In the genomic region with DNA sequence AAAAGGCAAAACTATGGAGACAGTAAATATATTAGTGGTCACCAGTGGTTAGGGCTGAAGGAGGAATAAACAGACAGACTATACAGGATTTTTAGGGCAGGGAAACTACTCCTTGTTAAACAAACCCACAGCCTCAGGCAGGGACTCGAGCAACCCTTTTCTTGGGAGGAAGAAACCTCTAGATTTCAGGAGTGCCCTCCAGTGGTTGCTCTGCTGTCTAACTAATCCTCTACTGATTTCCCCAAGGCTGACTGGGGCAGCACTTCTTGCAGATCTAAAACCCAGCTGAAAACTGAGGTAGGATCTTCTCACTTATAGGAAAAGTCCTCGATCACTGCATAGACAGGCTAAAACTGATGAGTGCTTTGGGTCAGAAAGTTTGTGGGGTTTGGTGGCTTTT, we compare ENCODE assay signal across 13 cellular contexts.
DNase-seq lines count a peak whose midpoint lies in the region; ATAC-seq and TF ChIP-seq lines count a peak whose summit lies in the region.
"Had no signal": no experiment of that assay in that cellular context is flagged by ENCODE, and none has a peak within 500 bp of the region (broad histone marks: within the 10 kb centered on the region; RNA-seq: fewer than 3 reads in every experiment).

No MANE protein-coding gene starts in this region.

- ATAC-seq in RWPE2 (ENCODE audit: low read depth) (peak; percentile 55; the same call in 1 of the 3 replicates), GM18909 (IDR thresholded peaks at IDR 0.05; ENCODE audit: poor library complexity, unreplicated experiment) (no peak)
- ATAC-seq in CD4-positive, alpha-beta T cell (ENCODE audit: poor library complexity): no peak

- peak; percentile 37 for TF ChIP-seq CTCF in left ventricle myocardium inferior (IDR thresholded peaks at IDR 0.05; ENCODE audit: borderline replicate concordance)
- peak in 1 of 2 donors; percentile 25 for TF ChIP-seq CTCF in right atrium auricular region (IDR thresholded peaks at IDR 0.05)
- peak; percentile 36 for TF ChIP-seq CTCF in RWPE2 (IDR thresholded peaks at IDR 0.05; ENCODE audit: poor library complexity, severe bottlenecking)
- peak; percentile 36 for TF ChIP-seq CTCF in fibroblast of mammary gland (conservative IDR thresholded peaks at IDR 0.05; ENCODE audit: control insufficient read depth, insufficient read depth, low read depth, low read length)
- TF ChIP-seq CTCF in CD4-positive, alpha-beta T cell (IDR thresholded peaks at IDR 0.05): no peak

- H3K27ac Mint-ChIP-seq in CD4-positive, alpha-beta T cell: no peak overlapping the region
- no peak overlapping the region for H3K27ac Mint-ChIP-seq in activated CD4-positive, alpha-beta memory T cell treated with anti-CD3 and anti-CD28 coated beads, Interleukin-2, amount 10 ng/mL, durations not matched to agents 7 days and 5 days

- H3K27ac ChIP-seq in left ventricle myocardium inferior (replicated peaks) (no peak overlapping the region), right atrium auricular region (no peak overlapping the region), RWPE2 (ENCODE audit: poor library complexity, severe bottlenecking) (no peak overlapping the region)
- H3K27ac ChIP-seq in CD4-positive, alpha-beta T cell (ENCODE audit: low read depth, low read length): no peak overlapping the region

- no peaks in the 10 kb centered on the region for H3K9me3 Mint-ChIP-seq in CD4-positive, alpha-beta T cell
- H3K9me3 Mint-ChIP-seq in activated CD4-positive, alpha-beta memory T cell treated with anti-CD3 and anti-CD28 coated beads, Interleukin-2, amount 10 ng/mL, durations not matched to agents 7 days and 5 days: no peaks in the 10 kb centered on the region

- H3K27me3 Mint-ChIP-seq in CD4-positive, alpha-beta T cell: no peaks in the 10 kb centered on the region
- no peaks in the 10 kb centered on the region for H3K27me3 Mint-ChIP-seq in activated CD4-positive, alpha-beta memory T cell treated with anti-CD3 and anti-CD28 coated beads, Interleukin-2, amount 10 ng/mL, durations not matched to agents 7 days and 5 days
- H3K27me3 Mint-ChIP-seq: central memory CD8-positive, alpha-beta T cell had no signal

- no peak overlapping the region for H3K4me3 Mint-ChIP-seq in CD4-positive, alpha-beta T cell
- no peak overlapping the region for H3K4me3 Mint-ChIP-seq in activated CD4-positive, alpha-beta memory T cell treated with anti-CD3 and anti-CD28 coated beads, Interleukin-2, amount 10 ng/mL, durations not matched to agents 7 days and 5 days
- H3K4me3 Mint-ChIP-seq: central memory CD8-positive, alpha-beta T cell had no signal

- DNase-seq in left ventricle myocardium inferior: no peak
- DNase-seq in right atrium auricular region (ENCODE audit: low spot score): no peak
- DNase-seq in RWPE2 (ENCODE audit: low spot score): no peak
- DNase-seq in fibroblast of mammary gland (ENCODE audit: low read depth): peak; percentile 40
- no peak for DNase-seq in CD4-positive, alpha-beta T cell
- no peak for DNase-seq in NCI-H446 treated with DMSO at 0.1 percent for 48 hours (lab: John Stamatoyannopoulos, UW)
- no peak for DNase-seq in activated CD4-positive, alpha-beta memory T cell treated with anti-CD3 and anti-CD28 coated beads, Interleukin-2, amount 10 ng/mL, durations not matched to agents 7 days and 5 days
- DNase-seq: activated CD8-positive, alpha-beta memory T cell treated with anti-CD3 and anti-CD28 coated beads, Interleukin-2, amount 50 U/mL, for 48 hours; AML-193; IMR-90; retina had no signal

- intact Hi-C loops in left ventricle myocardium inferior (cut with micrococcal nuclease): no loop called here
- intact Hi-C loops in CD4-positive, alpha-beta T cell (cut with DNase I, micrococcal nuclease): no loop called here

- no peak overlapping the region for H3K4me3 ChIP-seq in left ventricle myocardium inferior
- no peak overlapping the region for H3K4me3 ChIP-seq in right atrium auricular region
- no peak overlapping the region for H3K4me3 ChIP-seq in RWPE2 (ENCODE audit: severe bottlenecking)
- no peak overlapping the region for H3K4me3 ChIP-seq in fibroblast of mammary gland (ENCODE audit: control insufficient read depth, low read depth, low read length)

- H3K36me3 Mint-ChIP-seq in CD4-positive, alpha-beta T cell (ENCODE audit: low read depth): no peaks in the 10 kb centered on the region
- H3K36me3 Mint-ChIP-seq in activated CD4-positive, alpha-beta memory T cell treated with anti-CD3 and anti-CD28 coated beads, Interleukin-2, amount 10 ng/mL, durations not matched to agents 7 days and 5 days (ENCODE audit: low read depth): no peaks in the 10 kb centered on the region

- CTCF ChIA-PET in CD4-positive, alpha-beta T cell (lab: Charles Lee): no interaction called here
- CTCF ChIA-PET in activated CD4-positive, alpha-beta memory T cell treated with anti-CD3 and anti-CD28 coated beads, Interleukin-2, amount 10 ng/mL, durations not matched to agents 7 days and 5 days (lab: Charles Lee): no interaction called here

- no peaks in the 10 kb centered on the region for H3K4me1 Mint-ChIP-seq in CD4-positive, alpha-beta T cell (ENCODE audit: low read depth)
- no peaks in the 10 kb centered on the region for H3K4me1 Mint-ChIP-seq in activated CD4-positive, alpha-beta memory T cell treated with anti-CD3 and anti-CD28 coated beads, Interleukin-2, amount 10 ng/mL, durations not matched to agents 7 days and 5 days
- H3K4me1 Mint-ChIP-seq: central memory CD8-positive, alpha-beta T cell had no signal

- H3K36me3 ChIP-seq in left ventricle myocardium inferior (no peaks in the 10 kb centered on the region), right atrium auricular region (no peaks in the 10 kb centered on the region), RWPE2 (ENCODE audit: low read depth) (no peaks in the 10 kb centered on the region)

- no peaks in the 10 kb centered on the region for H3K27me3 ChIP-seq in left ventricle myocardium inferior (ENCODE audit: low read depth)
- H3K27me3 ChIP-seq in right atrium auricular region: no peaks in the 10 kb centered on the region
- H3K27me3 ChIP-seq in RWPE2 (ENCODE audit: insufficient read depth, poor library complexity, severe bottlenecking): peaks cover 4% of the 10 kb centered on the region
- H3K27me3 ChIP-seq in CD4-positive, alpha-beta T cell (ENCODE audit: control insufficient read depth, insufficient read depth, low read length): no peaks in the 10 kb centered on the region

- POLR2A ChIA-PET in CD4-positive, alpha-beta T cell (lab: Charles Lee): no interaction called here
- POLR2A ChIA-PET in activated CD4-positive, alpha-beta memory T cell treated with anti-CD3 and anti-CD28 coated beads, Interleukin-2, amount 10 ng/mL, durations not matched to agents 7 days and 5 days (lab: Charles Lee): no interaction called here

- H3K9me3 ChIP-seq in left ventricle myocardium inferior (replicated peaks) (no peaks in the 10 kb centered on the region), right atrium auricular region (no peaks in the 10 kb centered on the region), RWPE2 (ENCODE audit: severe bottlenecking) (no peaks in the 10 kb centered on the region)
- H3K9me3 ChIP-seq in CD4-positive, alpha-beta T cell (ENCODE audit: control insufficient read depth, low read length): no peaks in the 10 kb centered on the region

- H3K4me1 ChIP-seq in left ventricle myocardium inferior (no peaks in the 10 kb centered on the region), right atrium auricular region (no peaks in the 10 kb centered on the region), RWPE2 (ENCODE audit: insufficient read depth, poor library complexity, severe bottlenecking) (no peaks in the 10 kb centered on the region)
